8 cellular contexts compared by ENCODE assay signal in genomic region chr15:43105778-43106485, GRCh38. TPM values are rescaled to one million over a fixed set of nuclear protein-coding genes. Genes with fewer than 3 reads are reported as not detected.
A peak's percentile ranks its signal among the peaks of the same experiment; 100 is the strongest.
DNase-seq lines count a peak whose midpoint lies in the region; ATAC-seq and TF ChIP-seq lines count a peak whose summit lies in the region.

Gene UBR1 (minus strand): TSS chr15:43106038. CDS start chr15:43106022, 16 bp downstream.

- intact Hi-C loops in spleen (cut with DNase I; ENCODE audit: low total_unique reads), result no loop called here

- H3K27me3 ChIP-seq in AG04450 (ENCODE audit: control insufficient read depth, insufficient read depth, low read length), result no peaks in the 10 kb centered on the region
- H3K27me3 ChIP-seq in spleen (replicated peaks in 1 of 7), result no peaks in the 10 kb centered on the region

- H3K4me3 ChIP-seq in AG04450 (ENCODE audit: low read depth, low read length), result peak within 1 kb of the TSS; percentile 95
- H3K4me3 ChIP-seq in spleen, result peak within 1 kb of the TSS; percentile 61 to 82 (median 68)

- peak; percentile 71 for DNase-seq in AG04450 (ENCODE audit: low read depth, low spot score)
- DNase-seq in NCI-H446 (lab: John Stamatoyannopoulos, UW), result peak; percentile 85 to 92
- peak; percentile 81 for DNase-seq in activated CD4-positive, CD25-positive, alpha-beta regulatory T cell treated with anti-CD3 and anti-CD28 coated beads, Interleukin-2, amount 50 U/mL, for 16 hours (ENCODE audit: low read depth, low spot score)
- DNase-seq in central memory CD4-positive, alpha-beta T cell, result peak; percentile 89
- DNase-seq in inferior parietal cortex (ENCODE audit: extremely low spot score), result peak; percentile 95
- peak; percentile 98 for DNase-seq in spleen

- POLR2A ChIA-PET in AG04450 (lab: Yijun Ruan, JAX), result interaction anchor here (0.6 to 1.6 kb wide), 3 partner anchors 9 to 323 kb away, joined by 3 to 6 read pairs (median 4); no protein-coding TSS in a partner anchor

- TF ChIP-seq CTCF in AG04450 (IDR thresholded peaks at IDR 0.05; ENCODE audit: low read depth, low read length) (no peak), spleen (IDR thresholded peaks at IDR 0.05 in 8 of 11, conservative IDR thresholded peaks at IDR 0.05 in 3 of 11) (peak in 1 of 11 experiments; percentile 14)

- peaks cover 17 to 67% (median 42%) of the 10 kb centered on the region in 6 donors for H3K4me1 ChIP-seq in spleen

- in situ Hi-C loops in GM18951 (cut with MboI; ENCODE audit: low sequenced_read_pairs, unreplicated experiment), result no loop called here

- CTCF ChIA-PET in AG04450 (lab: Charles Lee), result interaction anchor here (1.0 to 1.3 kb wide), 2 partner anchors 11 to 180 kb away, joined by 4 read pairs; no protein-coding TSS in a partner anchor

- H3K9me3 ChIP-seq in AG04450 (ENCODE audit: control insufficient read depth, insufficient read depth, low read length), result no peaks in the 10 kb centered on the region
- H3K9me3 ChIP-seq in spleen, result no peaks in the 10 kb centered on the region

- H3K27ac ChIP-seq in AG04450 (ENCODE audit: low read depth, low read length) (peak within 1 kb of the TSS; percentile 47), spleen (peak within 1 kb of the TSS; percentile 72 to 95 (median 92))

- ATAC-seq in HG03280 (IDR thresholded peaks at IDR 0.05; ENCODE audit: unreplicated experiment), result peak; percentile 90

- 0 to 1% (median 1%) methylated on average over 33 of the region's 33 CpGs for WGBS in spleen, 5 donors

- peaks cover 0 to 22% (median 5%) of the 10 kb centered on the region in 6 donors for H3K36me3 ChIP-seq in spleen

- peak; percentile 79 for TF ChIP-seq POLR2A in GM18951 (IDR thresholded peaks at IDR 0.05; ENCODE audit: extremely low read depth, insufficient read depth, insufficient read length)
- TF ChIP-seq POLR2A in spleen (IDR thresholded peaks at IDR 0.05), result peak in 2 of 3 donors; percentile 24 to 54

RNA-seq across cellular contexts. Expression of gene UBR1, which starts in this region (rescaled TPM):
- polyA plus RNA-seq in AG04450 (2011; rRNA removed) (13.4 and 18.4 TPM in 2 replicates), spleen (1 to 10 TPM; 4.3 to 5.9 (median 4.7) TPM)
- 20.3 and 33.5 TPM in 2 replicates for polyA minus RNA-seq in AG04450 (2011; rRNA and poly(A)+ RNA removed)
- total RNA-seq in spleen, result 10 to 100 TPM; 35.3 to 69.2 (median 45.9) TPM

Comparison
In these comparisons a context has a peak if more than half of its experiments do, and no peak if none do; other contexts are left out.
1. Peak in every context shown above with its lines: DNase-seq, ATAC-seq, H3K4me3 ChIP-seq and H3K27ac ChIP-seq.